In the genomic region with DNA sequence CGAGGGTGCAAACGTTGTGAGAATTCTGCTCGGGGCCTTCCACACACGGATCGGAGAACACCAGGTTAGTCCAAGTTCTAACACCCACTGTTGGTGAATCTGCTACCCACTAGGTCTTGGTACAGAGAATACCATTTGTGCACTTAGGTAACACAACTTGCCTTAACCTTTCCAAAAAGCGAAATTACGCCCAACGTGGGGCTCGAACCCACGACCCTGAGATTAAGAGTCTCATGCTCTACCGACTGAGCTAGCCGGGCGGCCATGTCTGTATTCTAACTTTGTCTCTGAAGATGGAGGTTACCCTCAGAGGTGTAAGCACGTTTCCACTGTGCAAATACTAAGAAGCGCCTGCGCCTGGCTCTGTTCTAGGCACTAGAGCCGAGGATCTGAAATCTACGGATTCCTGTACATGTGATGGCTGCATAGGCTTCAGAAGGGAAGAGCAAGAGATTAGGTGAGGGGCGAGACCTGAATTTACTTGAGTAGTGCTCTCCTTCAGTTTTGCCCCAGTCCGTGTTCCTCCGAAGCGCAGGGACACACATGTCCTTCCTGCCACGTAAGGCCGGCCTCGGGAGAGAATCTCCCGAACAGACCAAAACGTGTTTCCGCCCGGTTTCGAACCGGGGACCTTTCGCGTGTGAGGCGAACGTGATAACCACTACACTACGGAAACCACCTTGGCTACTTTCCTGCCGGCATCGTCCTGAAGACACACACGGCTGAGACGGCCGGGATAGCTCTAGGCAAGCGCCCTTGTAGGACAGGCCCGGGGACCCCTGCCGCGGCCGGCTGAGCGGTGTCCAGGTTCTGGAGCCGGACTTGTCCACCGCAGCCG, we compare ENCODE assay signal across 8 cellular contexts. TPM values are rescaled to one million over a fixed set of nuclear protein-coding genes. Genes with fewer than 3 reads are reported as not detected.
A peak's percentile ranks its signal among the peaks of the same experiment; 100 is the strongest.
DNase-seq lines count a peak whose midpoint lies in the region; ATAC-seq and TF ChIP-seq lines count a peak whose summit lies in the region.

No MANE protein-coding gene starts in this region.

- peak; percentile 18 for ATAC-seq in HG03469 (IDR thresholded peaks at IDR 0.05; ENCODE audit: unreplicated experiment)

- H3K4me3 Mint-ChIP-seq in activated CD4-positive, alpha-beta T cell treated with anti-CD3 and anti-CD28 coated beads, Interleukin-2, amount 10 ng/mL, durations not matched to agents 24 days and 14 days, result peak overlapping the region; percentile 98
- H3K4me3 Mint-ChIP-seq in mesothelial cell of epicardium, result peak overlapping the region; percentile 97

- H3K4me1 Mint-ChIP-seq in activated CD4-positive, alpha-beta T cell treated with anti-CD3 and anti-CD28 coated beads, Interleukin-2, amount 10 ng/mL, durations not matched to agents 24 days and 14 days, result peaks cover 62% of the 10 kb centered on the region
- peaks cover 31% of the 10 kb centered on the region for H3K4me1 Mint-ChIP-seq in mesothelial cell of epicardium

- TF ChIP-seq CTCF in mesothelial cell of epicardium (IDR thresholded peaks at IDR 0.05; ENCODE audit: unreplicated experiment), result no peak

- peaks cover 5% of the 10 kb centered on the region for H3K9me3 Mint-ChIP-seq in activated CD4-positive, alpha-beta T cell treated with anti-CD3 and anti-CD28 coated beads, Interleukin-2, amount 10 ng/mL, durations not matched to agents 24 days and 14 days
- H3K9me3 Mint-ChIP-seq in mesothelial cell of epicardium, result no peaks in the 10 kb centered on the region

- H3K27ac Mint-ChIP-seq in activated CD4-positive, alpha-beta T cell treated with anti-CD3 and anti-CD28 coated beads, Interleukin-2, amount 10 ng/mL, durations not matched to agents 24 days and 14 days, result peak overlapping the region; percentile 99
- peak overlapping the region; percentile 99 for H3K27ac Mint-ChIP-seq in mesothelial cell of epicardium

- peaks cover 19% of the 10 kb centered on the region for H3K36me3 Mint-ChIP-seq in activated CD4-positive, alpha-beta T cell treated with anti-CD3 and anti-CD28 coated beads, Interleukin-2, amount 10 ng/mL, durations not matched to agents 24 days and 14 days (ENCODE audit: low read depth)
- H3K36me3 Mint-ChIP-seq in mesothelial cell of epicardium, result peaks cover 1% of the 10 kb centered on the region

- intact Hi-C loops in activated CD4-positive, alpha-beta T cell treated with anti-CD3 and anti-CD28 coated beads, Interleukin-2, amount 10 ng/mL, durations not matched to agents 24 days and 14 days (cut with micrococcal nuclease), result loop anchor here (1.0 to 2.0 kb wide), 5 partner anchors 15 to 419 kb away; partner anchors contain the start of gene MGAT1

- DNase-seq in activated naive CD4-positive, alpha-beta T cell treated with Interleukin-2 at 50 U/mL for 16 hours, result peak; percentile 97
- DNase-seq in activated naive CD4-positive, alpha-beta T cell (lab: John Stamatoyannopoulos, UW), result no peak
- peak; percentile 99 for DNase-seq in activated CD4-positive, alpha-beta T cell treated with anti-CD3 and anti-CD28 coated beads, Interleukin-2, amount 10 ng/mL, durations not matched to agents 24 days and 14 days
- DNase-seq in effector CD4-positive, alpha-beta T cell, result peak; percentile 93
- DNase-seq in mesothelial cell of epicardium (ENCODE audit: low spot score in 2 of 2, unreplicated experiment in 2 of 2) (peak; percentile 85 to 99), NCI-H2171 treated with DMSO at 0.1 percent for 48 hours (lab: John Stamatoyannopoulos, UW) (no peak)
- peak; percentile 93 to 94 for DNase-seq in stimulated activated CD8-positive, alpha-beta memory T cell treated with anti-CD3 and anti-CD28 coated beads, Interleukin-2, amount 100 ng/mL, for 1 hour (ENCODE audit: low read depth in 2 of 2)

- H3K27me3 Mint-ChIP-seq in activated CD4-positive, alpha-beta T cell treated with anti-CD3 and anti-CD28 coated beads, Interleukin-2, amount 10 ng/mL, durations not matched to agents 24 days and 14 days, result peaks cover 5% of the 10 kb centered on the region
- peaks cover 4% of the 10 kb centered on the region for H3K27me3 Mint-ChIP-seq in mesothelial cell of epicardium (ENCODE audit: low read depth)

RNA-seq across cellular contexts. Expression of gene TRIM41, which starts 1.1 kb away (rescaled TPM):
- total RNA-seq in activated CD4-positive, alpha-beta T cell treated with anti-CD3 and anti-CD28 coated beads, Interleukin-2, amount 10 ng/mL, durations not matched to agents 24 days and 14 days, result 31.6 and 35.2 TPM in 2 replicates
- total RNA-seq in mesothelial cell of epicardium, result 27.9 to 28.1 TPM (median 27.9 TPM) in 3 replicates

RNA-seq across cellular contexts. Expression of gene TRIM7, which starts 17.0 kb away (rescaled TPM):
- 2.7 TPM in 2 replicates for total RNA-seq in activated CD4-positive, alpha-beta T cell treated with anti-CD3 and anti-CD28 coated beads, Interleukin-2, amount 10 ng/mL, durations not matched to agents 24 days and 14 days
- total RNA-seq in mesothelial cell of epicardium, result 0.57 to 0.72 TPM (median 0.62 TPM) in 3 replicates

RNA-seq across cellular contexts. Expression of gene RACK1, which starts 21.7 kb away (rescaled TPM):
- total RNA-seq in activated CD4-positive, alpha-beta T cell treated with anti-CD3 and anti-CD28 coated beads, Interleukin-2, amount 10 ng/mL, durations not matched to agents 24 days and 14 days, result 2,172 and 2,196 TPM in 2 replicates
- total RNA-seq in mesothelial cell of epicardium, result 2,008 to 2,083 TPM (median 2,030 TPM) in 3 replicates

RNA-seq across cellular contexts. Expression of gene TRIM52, which starts 38.9 kb away (rescaled TPM):
- total RNA-seq in activated CD4-positive, alpha-beta T cell treated with anti-CD3 and anti-CD28 coated beads, Interleukin-2, amount 10 ng/mL, durations not matched to agents 24 days and 14 days, result 15.7 and 16.8 TPM in 2 replicates
- 12.8 to 14.6 TPM (median 13.3 TPM) in 3 replicates for total RNA-seq in mesothelial cell of epicardium

Comparison
In these comparisons a context has a peak if more than half of its experiments do, and no peak if none do; other contexts are left out.
1. DNase-seq: peak in activated naive CD4-positive, alpha-beta T cell treated with Interleukin-2 at 50 U/mL for 16 hours (single experiment), activated CD4-positive, alpha-beta T cell treated with anti-CD3 and anti-CD28 coated beads, Interleukin-2, amount 10 ng/mL, durations not matched to agents 24 days and 14 days (single experiment), effector CD4-positive, alpha-beta T cell (single experiment), mesothelial cell of epicardium (2 of 2) and stimulated activated CD8-positive, alpha-beta memory T cell treated with anti-CD3 and anti-CD28 coated beads, Interleukin-2, amount 100 ng/mL, for 1 hour (2 of 2); none in activated naive CD4-positive, alpha-beta T cell (0 of 4) and NCI-H2171 treated with DMSO at 0.1 percent for 48 hours (single experiment).